In the genomic region with DNA sequence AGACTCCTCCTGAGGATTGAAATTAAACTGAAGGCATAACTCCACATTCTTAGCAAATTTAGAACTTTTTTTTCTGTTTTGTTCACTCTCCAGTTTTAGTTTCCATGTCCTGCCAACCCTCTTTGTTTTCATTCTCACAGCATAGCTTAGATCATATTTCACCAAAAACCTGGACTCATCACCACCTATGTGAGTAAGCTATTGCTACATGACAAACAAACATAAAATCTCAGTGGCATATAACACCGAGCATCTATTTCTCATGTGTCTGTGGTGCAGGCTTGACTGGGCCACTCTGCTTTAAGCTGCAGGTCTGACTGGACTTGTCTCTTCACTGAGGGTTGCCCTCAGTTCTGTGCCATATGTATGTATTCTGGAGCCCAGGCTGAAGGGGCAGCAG, we compare ENCODE assay signal across 17 cellular contexts.
"Had no signal": no experiment of that assay in that cellular context is flagged by ENCODE, and none has a peak within 500 bp of the region (broad histone marks: within the 10 kb centered on the region; RNA-seq: fewer than 3 reads in every experiment).

No MANE protein-coding gene starts in this region.

- H3K4me1 ChIP-seq: neural progenitor cell, pancreas, thyroid gland had no signal

- H3K4me3 ChIP-seq: left lung, neural progenitor cell, pancreas, stomach, thyroid gland had no signal

- H3K9me3 ChIP-seq: left lung, pancreas, stomach, thyroid gland had no signal

- ATAC-seq: left lung, pancreas had no signal

- H3K27ac ChIP-seq: left lung, neural progenitor cell, pancreas, stomach, thyroid gland had no signal

- H3K4me2 ChIP-seq: neural progenitor cell had no signal

- H2AFZ ChIP-seq: neural progenitor cell had no signal

- H3K27me3 ChIP-seq: left lung, neural progenitor cell, pancreas, stomach, thyroid gland had no signal

- H3K36me3 ChIP-seq: neural progenitor cell, pancreas, stomach, thyroid gland had no signal

- H3K9ac ChIP-seq: neural progenitor cell had no signal

- DNase-seq: activated gamma-delta T cell treated with Interleukin-2 at 50 U/mL for 16 hours; activated naive CD8-positive, alpha-beta T cell treated with anti-CD3 and anti-CD28 coated beads, Interleukin-2, amount 10 ng/mL, durations not matched to agents 7 days and 5 days; activated T-cell treated with anti-CD3 and anti-CD28 coated beads, Interleukin-2, amount 50 U/mL, for 24 hours; caudate nucleus; cortex of kidney; effector CD8-positive, alpha-beta T cell; islet precursor cell; left lung; mesenchymal stem cell; pancreas; retina; stimulated activated CD4-positive, alpha-beta T cell treated with anti-CD3 and anti-CD28 coated beads, Interleukin-15, amount 100 ng/mL, for 24 hours; stimulated activated CD4-positive, alpha-beta T cell treated with anti-CD3 and anti-CD28 coated beads, Interleukin-4, amount 100 ng/mL, for 24 hours; stomach; SW 1271; thyroid gland had no signal
